Comparison of ENCODE assay signal across 1 cellular context in genomic region chr15:22980189-22981136, GRCh38.
TF ChIP-seq lines count a peak whose summit lies in the region.

TSS of gene CYFIP1 (minus strand) at chr15:22980368. CDS start at chr15:22947285, 33,083 bp downstream.

TF ChIP-seq in HepG2, 621 proteins besides CTCF, POLR2A, EP300 and RAD21 (continued from another document and continues in another):
- TF ChIP-seq BCL3 (CRISPR knock-in tag; IDR thresholded peaks at IDR 0.05): no peak
- TF ChIP-seq PHF8 (CRISPR knock-in tag; IDR thresholded peaks at IDR 0.05): peak; percentile 82
- TF ChIP-seq ZNF232 (CRISPR knock-in tag; IDR thresholded peaks at IDR 0.05; ENCODE audit: borderline replicate concordance): no peak
- no peak for TF ChIP-seq RORA (CRISPR knock-in tag; IDR thresholded peaks at IDR 0.05)
- no peak for TF ChIP-seq DBP (CRISPR knock-in tag; IDR thresholded peaks at IDR 0.05; ENCODE audit: not compliant biosample characterization)
- no peak for TF ChIP-seq ZNF879 (CRISPR knock-in tag; IDR thresholded peaks at IDR 0.05)
- no peak for TF ChIP-seq KAT7 (CRISPR knock-in tag; IDR thresholded peaks at IDR 0.05; ENCODE audit: borderline replicate concordance)
- peak; percentile 51; the same call in 1 of the 2 replicates for TF ChIP-seq IRF9 (CRISPR knock-in tag; IDR thresholded peaks at IDR 0.05; ENCODE audit: borderline replicate concordance)
- TF ChIP-seq KLF12 (CRISPR knock-in tag; IDR thresholded peaks at IDR 0.05; ENCODE audit: borderline replicate concordance): 0 out of 2 replicates have a peak, but pooled peaks have one; percentile 16
- TF ChIP-seq AGO1 (IDR thresholded peaks at IDR 0.05; ENCODE audit: low read depth, low read length, poor library complexity, severe bottlenecking): no peak
- TF ChIP-seq MLLT10 (CRISPR knock-in tag; IDR thresholded peaks at IDR 0.05): no peak
- peak; percentile 41 to 71; a peak in 3 of 4 replicates for TF ChIP-seq HMGXB4 (CRISPR knock-in tag; IDR thresholded peaks at IDR 0.05; ENCODE audit: borderline replicate concordance in 1 of 2, low read depth in 1 of 2)
- no peak for TF ChIP-seq ZFP36 (IDR thresholded peaks at IDR 0.05; ENCODE audit: borderline replicate concordance, low read depth, low read length, partially characterized antibody)
- no peak for TF ChIP-seq ZNF7 (CRISPR knock-in tag; IDR thresholded peaks at IDR 0.05)
- TF ChIP-seq ZNF292 (CRISPR knock-in tag; IDR thresholded peaks at IDR 0.05; ENCODE audit: borderline replicate concordance, low read depth): no peak
- TF ChIP-seq ZNF644 (CRISPR knock-in tag; IDR thresholded peaks at IDR 0.05; ENCODE audit: low read depth): no peak
- 0 out of 2 replicates have a peak, but pooled peaks have one; percentile 54 for TF ChIP-seq ZBTB38 (CRISPR knock-in tag; IDR thresholded peaks at IDR 0.05)
- no peak for TF ChIP-seq EED (CRISPR knock-in tag; IDR thresholded peaks at IDR 0.05)
- TF ChIP-seq ONECUT2 (CRISPR knock-in tag; IDR thresholded peaks at IDR 0.05): no peak
- TF ChIP-seq ASH2L (IDR thresholded peaks at IDR 0.05; ENCODE audit: insufficient read length, low read depth, low read length): peak; percentile 34
- TF ChIP-seq ZNF589 (CRISPR knock-in tag; conservative IDR thresholded peaks at IDR 0.05): no peak; the same call in 1 of the 2 replicates
- no peak; the same call in 1 of the 2 replicates for TF ChIP-seq TAF1 (CRISPR knock-in tag; IDR thresholded peaks at IDR 0.05)
- TF ChIP-seq MLXIP (CRISPR knock-in tag; IDR thresholded peaks at IDR 0.05; ENCODE audit: borderline replicate concordance): no peak
- no peak for TF ChIP-seq RBAK (CRISPR knock-in tag; IDR thresholded peaks at IDR 0.05)
- TF ChIP-seq ZNF34 (CRISPR knock-in tag; IDR thresholded peaks at IDR 0.05; ENCODE audit: borderline replicate concordance): peak; percentile 55; the same call in 1 of the 2 replicates
- TF ChIP-seq ZNF256 (CRISPR knock-in tag; conservative IDR thresholded peaks at IDR 0.05): no peak
- TF ChIP-seq ZKSCAN8 (CRISPR knock-in tag; IDR thresholded peaks at IDR 0.05; ENCODE audit: borderline replicate concordance): peak; percentile 26; the same call in 1 of the 2 replicates
- TF ChIP-seq ZNF18 (CRISPR knock-in tag; IDR thresholded peaks at IDR 0.05; ENCODE audit: insufficient replicate concordance): peak; percentile 36
- TF ChIP-seq ZBTB1 (CRISPR knock-in tag; IDR thresholded peaks at IDR 0.05; ENCODE audit: borderline replicate concordance): no peak
- TF ChIP-seq HMGXB3 (CRISPR knock-in tag; IDR thresholded peaks at IDR 0.05; ENCODE audit: borderline replicate concordance): no peak
- TF ChIP-seq GATAD2A (CRISPR knock-in tag; IDR thresholded peaks at IDR 0.05): no peak
- TF ChIP-seq ZNF317 (CRISPR knock-in tag; IDR thresholded peaks at IDR 0.05): no peak
- no peak for TF ChIP-seq FOXA3 (CRISPR knock-in tag; IDR thresholded peaks at IDR 0.05)
- peak; percentile 40 for TF ChIP-seq CBX1 (IDR thresholded peaks at IDR 0.05; ENCODE audit: low read depth)
- TF ChIP-seq ZNF800 (CRISPR knock-in tag; IDR thresholded peaks at IDR 0.05): no peak; the same call in 1 of the 2 replicates
- no peak for TF ChIP-seq SIN3A (IDR thresholded peaks at IDR 0.05; ENCODE audit: borderline replicate concordance, low read depth, low read length)
- TF ChIP-seq ZBTB7A (CRISPR knock-in tag; IDR thresholded peaks at IDR 0.05): no peak; the same call in 1 of the 2 replicates
- no peak for TF ChIP-seq HNF1A (IDR thresholded peaks at IDR 0.05; ENCODE audit: low read depth)
- peak; percentile 66; the same call in 1 of the 2 replicates for TF ChIP-seq HNF1A (CRISPR knock-in tag; IDR thresholded peaks at IDR 0.05; ENCODE audit: borderline replicate concordance)
- TF ChIP-seq ARNTL (CRISPR knock-in tag; IDR thresholded peaks at IDR 0.05): 0 out of 2 replicates have a peak, but pooled peaks have one; percentile 19
- no peak for TF ChIP-seq SP2 (CRISPR knock-in tag; IDR thresholded peaks at IDR 0.05)
- no peak for TF ChIP-seq ZNF382 (CRISPR knock-in tag; IDR thresholded peaks at IDR 0.05; ENCODE audit: borderline replicate concordance)
